Comparison of ENCODE assay signal across 24 cellular contexts in genomic region chr4:57146444-57146843, GRCh38. TPM values are rescaled to one million over a fixed set of nuclear protein-coding genes. Genes with fewer than 3 reads are reported as not detected.
DNase-seq lines count a peak whose midpoint lies in the region; ATAC-seq and TF ChIP-seq lines count a peak whose summit lies in the region.
"Had no signal": no experiment of that assay in that cellular context is flagged by ENCODE, and none has a peak within 500 bp of the region (broad histone marks: within the 10 kb centered on the region; RNA-seq: fewer than 3 reads in every experiment).

No MANE protein-coding gene starts in this region.

- H3K27me3 Mint-ChIP-seq in HFFc6 (ENCODE audit: insufficient read depth) (peaks cover 2% of the 10 kb centered on the region; the same call in 1 of the 2 replicates), chondrocyte (ENCODE audit: low read depth) (no peaks in the 10 kb centered on the region), osteocyte (ENCODE audit: unreplicated experiment) (no peaks in the 10 kb centered on the region)

- H3K27me3 ChIP-seq in Loucy (ENCODE audit: insufficient read depth, low read length, poor library complexity, severe bottlenecking) (no peaks in the 10 kb centered on the region), osteoblast (ENCODE audit: insufficient read depth, low read length) (no peaks in the 10 kb centered on the region), left ventricle myocardium inferior (ENCODE audit: low read depth) (no peaks in the 10 kb centered on the region)
- H3K27me3 ChIP-seq: BE2C; BLaER1 treated with 17β-estradiol and CSF1 and Interleukin-3, amounts not matched to agents 10 nM and 100 nM had no signal

- H3K4me3 ChIP-seq in Loucy (ENCODE audit: low read length, poor library complexity, severe bottlenecking) (peak overlapping the region; percentile 3), osteoblast (ENCODE audit: insufficient read depth, low read length) (no peak overlapping the region), left ventricle myocardium inferior (no peak overlapping the region)
- H3K4me3 ChIP-seq: A549; BLaER1 treated with 17β-estradiol and CSF1 and Interleukin-3, amounts not matched to agents 10 nM and 100 nM; GM23248 had no signal

- H4K20me1 ChIP-seq in Loucy (ENCODE audit: insufficient read depth, low read length, poor library complexity, severe bottlenecking) = no peaks in the 10 kb centered on the region
- H4K20me1 ChIP-seq in osteoblast (ENCODE audit: insufficient read depth, low read length) = no peaks in the 10 kb centered on the region
- H4K20me1 ChIP-seq: BLaER1 treated with 17β-estradiol and CSF1 and Interleukin-3, amounts not matched to agents 10 nM and 100 nM had no signal

- no peaks in the 10 kb centered on the region for H3K36me3 ChIP-seq in Loucy (ENCODE audit: insufficient read depth, low read length)
- no peaks in the 10 kb centered on the region for H3K36me3 ChIP-seq in osteoblast (ENCODE audit: insufficient read depth, low read length)
- no peaks in the 10 kb centered on the region for H3K36me3 ChIP-seq in left ventricle myocardium inferior
- H3K36me3 ChIP-seq: BE2C; BLaER1 treated with 17β-estradiol and CSF1 and Interleukin-3, amounts not matched to agents 10 nM and 100 nM had no signal

- peak overlapping the region; percentile 99 for H3K27ac Mint-ChIP-seq in HFFc6
- H3K27ac Mint-ChIP-seq in chondrocyte (ENCODE audit: unreplicated experiment) = peak overlapping the region; percentile 17
- H3K27ac Mint-ChIP-seq in osteocyte (ENCODE audit: unreplicated experiment) = no peak overlapping the region
- H3K27ac Mint-ChIP-seq: CD4-positive, alpha-beta memory T cell had no signal

- H3K36me3 Mint-ChIP-seq in HFFc6 (ENCODE audit: low read depth) (no peaks in the 10 kb centered on the region), chondrocyte (ENCODE audit: low read depth) (no peaks in the 10 kb centered on the region), osteocyte (ENCODE audit: unreplicated experiment) (peaks cover 2% of the 10 kb centered on the region)
- H3K36me3 Mint-ChIP-seq: CD14-positive monocyte; CD4-positive, alpha-beta memory T cell had no signal

- intact Hi-C loops in left ventricle myocardium inferior (cut with micrococcal nuclease) = no loop called here

- H3F3A ChIP-seq in Loucy (ENCODE audit: low read depth) = 0 out of 2 replicates have a peak, but pooled peaks cover 7% of the 10 kb centered on the region

- TF ChIP-seq CTCF in HFFc6 (IDR thresholded peaks at IDR 0.05) (no peak), Loucy (conservative IDR thresholded peaks at IDR 0.05; ENCODE audit: low read length) (no peak), chondrocyte (IDR thresholded peaks at IDR 0.05) (no peak), osteoblast (IDR thresholded peaks at IDR 0.05; ENCODE audit: extremely low read depth, low read depth, low read length) (no peak), osteocyte (IDR thresholded peaks at IDR 0.05) (no peak), left ventricle myocardium inferior (IDR thresholded peaks at IDR 0.05; ENCODE audit: borderline replicate concordance) (no peak)

- ATAC-seq in HG02870 (IDR thresholded peaks at IDR 0.05; ENCODE audit: unreplicated experiment) = no peak
- no peak for ATAC-seq in GM18858 (IDR thresholded peaks at IDR 0.05; ENCODE audit: unreplicated experiment)
- ATAC-seq: A549 had no signal

- H3K4me1 ChIP-seq in Loucy (ENCODE audit: insufficient read depth, low read length, poor library complexity, severe bottlenecking) = peaks cover 31% of the 10 kb centered on the region
- H3K4me1 ChIP-seq in osteoblast (ENCODE audit: insufficient read depth, low read length) = peaks cover 46% of the 10 kb centered on the region
- H3K4me1 ChIP-seq in left ventricle myocardium inferior = no peaks in the 10 kb centered on the region
- H3K4me1 ChIP-seq: BE2C; BLaER1 treated with 17β-estradiol and CSF1 and Interleukin-3, amounts not matched to agents 10 nM and 100 nM had no signal

- no peaks in the 10 kb centered on the region for H3K9me2 ChIP-seq in Loucy (replicated peaks; ENCODE audit: low read depth, low read length)

- H2AFZ ChIP-seq in Loucy (ENCODE audit: low read length) (peak overlapping the region; percentile 14), osteoblast (ENCODE audit: low read length) (no peak overlapping the region)
- H2AFZ ChIP-seq: GM23248 had no signal

- no peaks in the 10 kb centered on the region for H3K9me3 ChIP-seq in Loucy (ENCODE audit: insufficient read depth, low read depth, low read length)
- no peaks in the 10 kb centered on the region for H3K9me3 ChIP-seq in osteoblast (ENCODE audit: low read depth, low read length)
- no peaks in the 10 kb centered on the region for H3K9me3 ChIP-seq in left ventricle myocardium inferior (replicated peaks)
- H3K9me3 ChIP-seq: A549, BE2C had no signal

- H3K79me2 ChIP-seq in Loucy (ENCODE audit: insufficient read depth, low read length) = no peaks in the 10 kb centered on the region
- H3K79me2 ChIP-seq in osteoblast (ENCODE audit: insufficient read depth, low read length) = no peaks in the 10 kb centered on the region

- DNase-seq in HFFc6 (no peak), chondrocyte (ENCODE audit: low spot score) (no peak), osteoblast (ENCODE audit: insufficient read length, low spot score, missing footprints) (no peak), osteocyte (ENCODE audit: extremely low spot score, unreplicated experiment) (no peak), left ventricle myocardium inferior (no peak)
- DNase-seq: 8988T; ACHN; AML-193; BE2C; Calu3; CD4-positive, alpha-beta memory T cell; COR-L47; DMS53; DMS79 treated with DMSO at 0.1 percent for 48 hours; GF-D8; H7; HCEC 1CT had no signal

- H3K4me3 Mint-ChIP-seq in HFFc6 = no peak overlapping the region
- no peak overlapping the region for H3K4me3 Mint-ChIP-seq in chondrocyte (ENCODE audit: unreplicated experiment)
- no peak overlapping the region for H3K4me3 Mint-ChIP-seq in osteocyte (ENCODE audit: unreplicated experiment)
- H3K4me3 Mint-ChIP-seq: CD14-positive monocyte; CD4-positive, alpha-beta memory T cell had no signal

- H3K27ac ChIP-seq in osteoblast (ENCODE audit: low read depth, low read length) (peak overlapping the region; percentile 89), left ventricle myocardium inferior (replicated peaks) (no peak overlapping the region)
- H3K27ac ChIP-seq: A549; BLaER1 treated with 17β-estradiol and CSF1 and Interleukin-3, amounts not matched to agents 10 nM and 100 nM had no signal

- H3K9ac ChIP-seq in Loucy (ENCODE audit: low read depth, low read length, poor library complexity, severe bottlenecking) = no peak overlapping the region
- H3K9ac ChIP-seq: BLaER1 treated with 17β-estradiol and CSF1 and Interleukin-3, amounts not matched to agents 10 nM and 100 nM; GM23248 had no signal

- H3K4me2 ChIP-seq in Loucy (ENCODE audit: low read depth, low read length, poor library complexity, severe bottlenecking) (peak overlapping the region; percentile 33), osteoblast (ENCODE audit: insufficient read depth, low read length) (no peak overlapping the region)
- H3K4me2 ChIP-seq: A549; BLaER1 treated with 17β-estradiol and CSF1 and Interleukin-3, amounts not matched to agents 10 nM and 100 nM had no signal

- peaks cover 60% of the 10 kb centered on the region for H3K4me1 Mint-ChIP-seq in HFFc6 (ENCODE audit: low read depth)
- peaks cover 90% of the 10 kb centered on the region for H3K4me1 Mint-ChIP-seq in chondrocyte (ENCODE audit: low read depth)
- peaks cover 74% of the 10 kb centered on the region for H3K4me1 Mint-ChIP-seq in osteocyte (ENCODE audit: unreplicated experiment)
- H3K4me1 Mint-ChIP-seq: CD14-positive monocyte; CD4-positive, alpha-beta memory T cell had no signal

- no peaks in the 10 kb centered on the region for H3K9me3 Mint-ChIP-seq in HFFc6
- no peaks in the 10 kb centered on the region for H3K9me3 Mint-ChIP-seq in chondrocyte (ENCODE audit: low read depth)
- peaks cover 7% of the 10 kb centered on the region for H3K9me3 Mint-ChIP-seq in osteocyte (ENCODE audit: unreplicated experiment)
- H3K9me3 Mint-ChIP-seq: CD4-positive, alpha-beta memory T cell had no signal

RNA-seq across cellular contexts. Expression of gene IGFBP7, which starts 36.3 kb away (rescaled TPM):
- 100 to 1,000 TPM; 464 to 821 (median 485) TPM for total RNA-seq in HFFc6 (2021; fragmentation: NEBNext Ultra II Directional; extraction: Animal tissue kit (Norgen Biotek cat#: 25700))
- 3,991 to 5,189 TPM (median 5,125 TPM) in 3 replicates for total RNA-seq in chondrocyte
- total RNA-seq in osteoblast = 680 and 715 TPM in 2 replicates
- 3,484 and 3,576 TPM in 2 replicates for total RNA-seq in osteocyte
- 698 TPM for total RNA-seq in left ventricle myocardium inferior
- total RNA-seq: CD4-positive, alpha-beta memory T cell had no signal
